14 cellular contexts compared by ENCODE assay signal in the genomic region with DNA sequence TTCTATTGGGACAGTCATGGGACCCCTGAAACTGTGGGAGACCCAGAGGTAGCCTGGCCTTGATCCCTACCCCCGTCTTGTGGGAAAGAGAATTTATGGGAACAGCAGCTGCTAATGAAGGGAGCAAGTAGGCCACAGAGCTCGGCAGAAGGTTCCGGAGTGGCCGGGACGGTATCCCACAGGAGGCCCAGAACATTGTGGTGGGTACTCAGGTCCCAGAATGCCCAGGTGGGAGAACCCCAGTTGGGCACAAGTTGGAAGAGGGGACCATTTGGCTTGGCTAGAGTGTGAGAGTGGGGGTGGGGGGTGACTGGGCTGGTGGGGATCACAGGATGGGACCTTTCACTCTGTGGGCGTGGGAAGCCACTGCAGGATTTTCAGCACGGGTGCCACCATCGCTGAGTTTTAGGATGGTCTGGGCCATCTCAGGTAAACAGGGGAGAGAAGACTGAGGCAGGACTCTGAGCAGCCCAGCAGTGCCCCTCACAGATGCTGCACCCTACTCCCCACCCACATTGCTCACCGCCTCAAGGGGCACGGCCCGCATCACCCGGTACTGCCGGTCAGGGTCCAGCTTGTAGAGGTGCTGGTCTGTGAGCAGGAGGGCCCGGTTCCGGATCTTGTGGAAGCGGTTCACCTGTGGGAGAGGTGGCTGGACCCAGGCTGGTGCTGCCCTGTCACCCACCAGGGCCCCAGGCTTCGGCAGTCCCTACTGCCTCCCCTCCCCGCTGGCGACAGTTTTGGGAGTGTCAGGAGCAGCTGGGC. TPM values are rescaled to one million over a fixed set of nuclear protein-coding genes. Genes with fewer than 3 reads are reported as not detected.
A peak's percentile ranks its signal among the peaks of the same experiment; 100 is the strongest.
DNase-seq lines count a peak whose midpoint lies in the region; ATAC-seq and TF ChIP-seq lines count a peak whose summit lies in the region.
"Had no signal": no experiment of that assay in that cellular context is flagged by ENCODE, and none has a peak within 500 bp of the region (broad histone marks: within the 10 kb centered on the region; RNA-seq: fewer than 3 reads in every experiment).

No MANE protein-coding gene starts in this region.

- peaks cover 21% of the 10 kb centered on the region for H3K27me3 ChIP-seq in skeletal muscle satellite cell (ENCODE audit: control insufficient read depth, insufficient read depth, low read length)
- H3K27me3 ChIP-seq: vagina had no signal

- H3K27ac Mint-ChIP-seq in chondrocyte (ENCODE audit: unreplicated experiment), result no peak overlapping the region
- H3K27ac Mint-ChIP-seq: nephron progenitor cell had no signal

- no peak overlapping the region for H3K9ac ChIP-seq in skeletal muscle satellite cell (ENCODE audit: low read depth, low read length)

- peaks cover 9% of the 10 kb centered on the region for H3K4me1 ChIP-seq in skeletal muscle satellite cell (ENCODE audit: control insufficient read depth, insufficient read depth, low read length)

- H3K4me1 Mint-ChIP-seq in chondrocyte (ENCODE audit: low read depth), result no peaks in the 10 kb centered on the region
- H3K4me1 Mint-ChIP-seq: nephron progenitor cell had no signal

- no peaks in the 10 kb centered on the region for H3K36me3 Mint-ChIP-seq in chondrocyte (ENCODE audit: low read depth)

- no peak for ATAC-seq in GM21528 (IDR thresholded peaks at IDR 0.05; ENCODE audit: low FRiP score, unreplicated experiment)

- DNase-seq in activated CD8-positive, alpha-beta memory T cell treated with anti-CD3 and anti-CD28 coated beads for 24 hours, result peak; percentile 56
- DNase-seq in activated CD8-positive, alpha-beta memory T cell treated with anti-CD3 and anti-CD28 coated beads, Interleukin-2, amount 50 U/mL, for 4 hours, result no peak
- DNase-seq in GM20000 (ENCODE audit: low spot score) (peak; percentile 29), chondrocyte (ENCODE audit: low spot score) (peak; percentile 93), NCI-H1436 (lab: John Stamatoyannopoulos, UW) (no peak), hepatic stellate cell (ENCODE audit: low spot score) (no peak)
- DNase-seq: amniotic stem cell; esophagus squamous epithelium; NCI-H446 treated with DMSO at 0.1 percent for 48 hours; stimulated activated naive CD4-positive, alpha-beta T cell had no signal

- no peak overlapping the region for H3K4me3 ChIP-seq in skeletal muscle satellite cell (ENCODE audit: low read length)

- H3K4me3 Mint-ChIP-seq in chondrocyte (ENCODE audit: unreplicated experiment), result no peak overlapping the region
- H3K4me3 Mint-ChIP-seq: nephron progenitor cell had no signal

- no peak for TF ChIP-seq CTCF in GM20000 (IDR thresholded peaks at IDR 0.05; ENCODE audit: extremely low read depth, missing control alignments)
- no peak for TF ChIP-seq CTCF in chondrocyte (IDR thresholded peaks at IDR 0.05)

- peaks cover 3% of the 10 kb centered on the region for H3K27me3 Mint-ChIP-seq in chondrocyte (ENCODE audit: low read depth)

- no peaks in the 10 kb centered on the region for H3K9me3 ChIP-seq in skeletal muscle satellite cell (replicated peaks; ENCODE audit: low read length)
- H3K9me3 ChIP-seq: esophagus squamous epithelium, vagina had no signal

- no peaks in the 10 kb centered on the region for H3K36me3 ChIP-seq in skeletal muscle satellite cell (ENCODE audit: insufficient read depth, low read length)
- H3K36me3 ChIP-seq: esophagus squamous epithelium, vagina had no signal

- peak overlapping the region; percentile 95 for H3K4me2 ChIP-seq in skeletal muscle satellite cell (ENCODE audit: low read length)

- no peaks in the 10 kb centered on the region for H3K9me3 Mint-ChIP-seq in chondrocyte (ENCODE audit: low read depth)
- H3K9me3 Mint-ChIP-seq: nephron progenitor cell had no signal

RNA-seq across cellular contexts. Expression of gene MYO1G, which starts 15.1 kb away (rescaled TPM):
- total RNA-seq in chondrocyte, result 0.05 to 0.36 TPM in 2 of 3 replicates, not detected in the other
- under 0.01 and 0.25 TPM in 2 replicates for total RNA-seq in skeletal muscle satellite cell (2012; rRNA removed)

RNA-seq across cellular contexts. Expression of gene CCM2, which starts 36.3 kb away (rescaled TPM):
- 43.7 to 53.7 TPM (median 47.8 TPM) in 3 replicates for total RNA-seq in chondrocyte
- 49.4 and 59.0 TPM in 2 replicates for total RNA-seq in skeletal muscle satellite cell (2012; rRNA removed)

Comparison
In these comparisons a context has a peak if more than half of its experiments do, and no peak if none do; other contexts are left out.
1. DNase-seq: peak in activated CD8-positive, alpha-beta memory T cell treated with anti-CD3 and anti-CD28 coated beads for 24 hours (single experiment), GM20000 (single experiment) and chondrocyte (single experiment); none in activated CD8-positive, alpha-beta memory T cell treated with anti-CD3 and anti-CD28 coated beads, Interleukin-2, amount 50 U/mL, for 4 hours (single experiment), NCI-H1436 (single experiment) and hepatic stellate cell (single experiment).